In the genomic region with DNA sequence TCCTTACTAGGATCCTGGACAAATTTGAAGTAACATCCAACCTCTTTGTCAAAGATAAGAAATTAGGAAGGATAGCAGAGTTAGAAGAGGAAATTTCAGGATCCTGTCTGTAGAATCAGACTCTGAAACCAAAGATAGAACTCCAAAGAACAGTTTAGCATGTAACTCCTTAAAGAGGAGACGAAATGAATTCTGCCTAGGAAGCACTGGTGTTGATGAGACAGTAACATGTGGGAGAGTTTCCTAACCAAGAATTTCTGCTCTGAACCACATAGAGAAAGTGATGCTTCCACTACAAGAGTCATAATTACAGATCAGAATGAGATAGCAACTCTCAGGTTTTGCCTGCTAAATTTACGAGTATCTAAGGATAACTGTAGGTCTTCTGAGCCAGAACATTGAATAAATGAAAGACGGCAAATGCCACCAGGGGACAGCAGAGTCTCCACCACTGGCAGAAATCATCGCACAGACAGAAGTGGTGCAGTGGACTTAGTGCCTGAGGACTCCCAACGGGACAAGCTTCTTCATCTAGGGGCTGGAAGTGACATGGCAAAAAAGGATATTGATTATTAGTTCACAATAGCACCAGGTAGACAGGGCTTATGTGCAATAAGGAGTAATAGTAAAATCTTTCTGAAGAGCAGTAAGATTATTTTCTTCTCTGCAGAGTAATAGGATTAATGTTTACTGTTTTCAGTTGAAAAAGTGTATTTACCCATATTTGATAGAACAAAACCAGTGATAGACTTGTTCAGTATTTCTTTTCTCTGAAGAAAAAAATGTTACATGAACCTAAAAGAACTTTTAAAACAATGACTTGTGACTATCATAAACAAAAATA, we compare ENCODE assay signal across 1 cellular context.
TF ChIP-seq lines count a peak whose summit lies in the region.

No MANE protein-coding gene starts in this region.

TF ChIP-seq in K562, 482 proteins besides CTCF, POLR2A, EP300 and RAD21:
- TF ChIP-seq, protein P1, sequence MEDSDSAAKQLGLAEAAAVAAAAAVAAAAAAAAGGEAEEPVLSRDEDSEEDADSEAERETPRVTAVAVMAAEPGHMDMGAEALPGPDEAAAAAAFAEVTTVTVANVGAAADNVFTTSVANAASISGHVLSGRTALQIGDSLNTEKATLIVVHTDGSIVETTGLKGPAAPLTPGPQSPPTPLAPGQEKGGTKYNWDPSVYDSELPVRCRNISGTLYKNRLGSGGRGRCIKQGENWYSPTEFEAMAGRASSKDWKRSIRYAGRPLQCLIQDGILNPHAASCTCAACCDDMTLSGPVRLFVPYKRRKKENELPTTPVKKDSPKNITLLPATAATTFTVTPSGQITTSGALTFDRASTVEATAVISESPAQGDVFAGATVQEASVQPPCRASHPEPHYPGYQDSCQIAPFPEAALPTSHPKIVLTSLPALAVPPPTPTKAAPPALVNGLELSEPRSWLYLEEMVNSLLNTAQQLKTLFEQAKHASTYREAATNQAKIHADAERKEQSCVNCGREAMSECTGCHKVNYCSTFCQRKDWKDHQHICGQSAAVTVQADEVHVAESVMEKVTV (CRISPR knock-in tag; IDR thresholded peaks at IDR 0.05), result peak; percentile 73
- TF ChIP-seq MTA1 (IDR thresholded peaks at IDR 0.05; ENCODE audit: borderline replicate concordance), result no peak
- no peak for TF ChIP-seq ZNF766 (CRISPR knock-in tag; conservative IDR thresholded peaks at IDR 0.05)
- no peak for TF ChIP-seq EGR1 (conservative IDR thresholded peaks at IDR 0.05)
- peak; percentile 41; the same call in 1 of the 2 replicates for TF ChIP-seq KLF16 (IDR thresholded peaks at IDR 0.05)
- TF ChIP-seq NFE2 (IDR thresholded peaks at IDR 0.05; ENCODE audit: low read depth), result 0 out of 2 replicates have a peak, but pooled peaks have one; percentile 12
- TF ChIP-seq, protein P2, sequence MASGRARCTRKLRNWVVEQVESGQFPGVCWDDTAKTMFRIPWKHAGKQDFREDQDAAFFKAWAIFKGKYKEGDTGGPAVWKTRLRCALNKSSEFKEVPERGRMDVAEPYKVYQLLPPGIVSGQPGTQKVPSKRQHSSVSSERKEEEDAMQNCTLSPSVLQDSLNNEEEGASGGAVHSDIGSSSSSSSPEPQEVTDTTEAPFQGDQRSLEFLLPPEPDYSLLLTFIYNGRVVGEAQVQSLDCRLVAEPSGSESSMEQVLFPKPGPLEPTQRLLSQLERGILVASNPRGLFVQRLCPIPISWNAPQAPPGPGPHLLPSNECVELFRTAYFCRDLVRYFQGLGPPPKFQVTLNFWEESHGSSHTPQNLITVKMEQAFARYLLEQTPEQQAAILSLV (tag; IDR thresholded peaks at IDR 0.05), result no peak
- peak; percentile 62; the same call in 1 of the 2 replicates for TF ChIP-seq NR1H2 (CRISPR knock-in tag; IDR thresholded peaks at IDR 0.05)
- 0 out of 2 replicates have a peak, but pooled peaks have one; percentile 8 for TF ChIP-seq JUND (IDR thresholded peaks at IDR 0.05; ENCODE audit: borderline replicate concordance, low read depth, low read length)
- TF ChIP-seq JUND (tag; IDR thresholded peaks at IDR 0.05; ENCODE audit: borderline replicate concordance, low read depth, low read length), result no peak
- TF ChIP-seq, protein P3, sequence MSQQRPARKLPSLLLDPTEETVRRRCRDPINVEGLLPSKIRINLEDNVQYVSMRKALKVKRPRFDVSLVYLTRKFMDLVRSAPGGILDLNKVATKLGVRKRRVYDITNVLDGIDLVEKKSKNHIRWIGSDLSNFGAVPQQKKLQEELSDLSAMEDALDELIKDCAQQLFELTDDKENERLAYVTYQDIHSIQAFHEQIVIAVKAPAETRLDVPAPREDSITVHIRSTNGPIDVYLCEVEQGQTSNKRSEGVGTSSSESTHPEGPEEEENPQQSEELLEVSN (IDR thresholded peaks at IDR 0.05; ENCODE audit: borderline replicate concordance in 1 of 2, extremely low read depth in 1 of 2, insufficient read depth in 1 of 2, insufficient read length in 1 of 2, low read depth in 1 of 2, low read length in 1 of 2, poor library complexity in 1 of 2, severe bottlenecking in 1 of 2), result no peak
- TF ChIP-seq, protein P4, sequence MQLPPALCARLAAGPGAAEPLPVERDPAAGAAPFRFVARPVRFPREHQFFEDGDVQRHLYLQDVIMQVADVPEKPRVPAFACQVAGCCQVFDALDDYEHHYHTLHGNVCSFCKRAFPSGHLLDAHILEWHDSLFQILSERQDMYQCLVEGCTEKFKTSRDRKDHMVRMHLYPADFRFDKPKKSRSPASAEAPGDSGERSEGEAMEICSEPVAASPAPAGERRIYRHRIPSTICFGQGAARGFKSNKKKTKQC (CRISPR knock-in tag; IDR thresholded peaks at IDR 0.05), result no peak
- no peak for TF ChIP-seq CEBPB (tag; IDR thresholded peaks at IDR 0.05)
- TF ChIP-seq RFX7 (CRISPR knock-in tag; IDR thresholded peaks at IDR 0.05), result no peak
- TF ChIP-seq SOX6 (IDR thresholded peaks at IDR 0.05), result 0 out of 2 replicates have a peak, but pooled peaks have one; percentile 12
- no peak for TF ChIP-seq RNF2 (IDR thresholded peaks at IDR 0.05)
- peak; percentile 82 for TF ChIP-seq SMC3 (conservative IDR thresholded peaks at IDR 0.05; ENCODE audit: insufficient read depth, low read depth, low read length)
- TF ChIP-seq ZNF23 (CRISPR knock-in tag; IDR thresholded peaks at IDR 0.05), result no peak
- no peak for TF ChIP-seq ZNF133 (CRISPR knock-in tag; IDR thresholded peaks at IDR 0.05)
- peak; percentile 58; the same call in 1 of the 2 replicates for TF ChIP-seq STAG1 (CRISPR knock-in tag; IDR thresholded peaks at IDR 0.05; ENCODE audit: borderline replicate concordance)
- TF ChIP-seq MAZ (CRISPR knock-in tag; conservative IDR thresholded peaks at IDR 0.05 in 1 of 2, IDR thresholded peaks at IDR 0.05 in 1 of 2), result peak in 1 of 2 experiments; percentile 50; a peak in 1 of 4 replicates
- TF ChIP-seq MAFG (tag; conservative IDR thresholded peaks at IDR 0.05), result 0 out of 2 replicates have a peak, but pooled peaks have one; percentile 5
- TF ChIP-seq, protein P5, sequence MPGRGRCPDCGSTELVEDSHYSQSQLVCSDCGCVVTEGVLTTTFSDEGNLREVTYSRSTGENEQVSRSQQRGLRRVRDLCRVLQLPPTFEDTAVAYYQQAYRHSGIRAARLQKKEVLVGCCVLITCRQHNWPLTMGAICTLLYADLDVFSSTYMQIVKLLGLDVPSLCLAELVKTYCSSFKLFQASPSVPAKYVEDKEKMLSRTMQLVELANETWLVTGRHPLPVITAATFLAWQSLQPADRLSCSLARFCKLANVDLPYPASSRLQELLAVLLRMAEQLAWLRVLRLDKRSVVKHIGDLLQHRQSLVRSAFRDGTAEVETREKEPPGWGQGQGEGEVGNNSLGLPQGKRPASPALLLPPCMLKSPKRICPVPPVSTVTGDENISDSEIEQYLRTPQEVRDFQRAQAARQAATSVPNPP (IDR thresholded peaks at IDR 0.05; ENCODE audit: borderline replicate concordance, insufficient read depth, insufficient read length), result no peak
- TF ChIP-seq BACH1 (tag; IDR thresholded peaks at IDR 0.05), result no peak
- TF ChIP-seq, protein P6, sequence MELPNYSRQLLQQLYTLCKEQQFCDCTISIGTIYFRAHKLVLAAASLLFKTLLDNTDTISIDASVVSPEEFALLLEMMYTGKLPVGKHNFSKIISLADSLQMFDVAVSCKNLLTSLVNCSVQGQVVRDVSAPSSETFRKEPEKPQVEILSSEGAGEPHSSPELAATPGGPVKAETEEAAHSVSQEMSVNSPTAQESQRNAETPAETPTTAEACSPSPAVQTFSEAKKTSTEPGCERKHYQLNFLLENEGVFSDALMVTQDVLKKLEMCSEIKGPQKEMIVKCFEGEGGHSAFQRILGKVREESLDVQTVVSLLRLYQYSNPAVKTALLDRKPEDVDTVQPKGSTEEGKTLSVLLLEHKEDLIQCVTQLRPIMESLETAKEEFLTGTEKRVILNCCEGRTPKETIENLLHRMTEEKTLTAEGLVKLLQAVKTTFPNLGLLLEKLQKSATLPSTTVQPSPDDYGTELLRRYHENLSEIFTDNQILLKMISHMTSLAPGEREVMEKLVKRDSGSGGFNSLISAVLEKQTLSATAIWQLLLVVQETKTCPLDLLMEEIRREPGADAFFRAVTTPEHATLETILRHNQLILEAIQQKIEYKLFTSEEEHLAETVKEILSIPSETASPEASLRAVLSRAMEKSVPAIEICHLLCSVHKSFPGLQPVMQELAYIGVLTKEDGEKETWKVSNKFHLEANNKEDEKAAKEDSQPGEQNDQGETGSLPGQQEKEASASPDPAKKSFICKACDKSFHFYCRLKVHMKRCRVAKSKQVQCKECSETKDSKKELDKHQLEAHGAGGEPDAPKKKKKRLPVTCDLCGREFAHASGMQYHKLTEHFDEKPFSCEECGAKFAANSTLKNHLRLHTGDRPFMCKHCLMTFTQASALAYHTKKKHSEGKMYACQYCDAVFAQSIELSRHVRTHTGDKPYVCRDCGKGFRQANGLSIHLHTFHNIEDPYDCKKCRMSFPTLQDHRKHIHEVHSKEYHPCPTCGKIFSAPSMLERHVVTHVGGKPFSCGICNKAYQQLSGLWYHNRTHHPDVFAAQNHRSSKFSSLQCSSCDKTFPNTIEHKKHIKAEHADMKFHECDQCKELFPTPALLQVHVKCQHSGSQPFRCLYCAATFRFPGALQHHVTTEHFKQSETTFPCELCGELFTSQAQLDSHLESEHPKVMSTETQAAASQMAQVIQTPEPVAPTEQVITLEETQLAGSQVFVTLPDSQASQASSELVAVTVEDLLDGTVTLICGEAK (IDR thresholded peaks at IDR 0.05), result no peak
- TF ChIP-seq, protein P6 (CRISPR knock-in tag; IDR thresholded peaks at IDR 0.05), result no peak
